8 cellular contexts compared by ENCODE assay signal in genomic region chr3:160885791-160886286, GRCh38.
DNase-seq lines count a peak whose midpoint lies in the region; ATAC-seq and TF ChIP-seq lines count a peak whose summit lies in the region.

No MANE protein-coding gene starts in this region.

- peaks cover 4% of the 10 kb centered on the region for H3K27me3 Mint-ChIP-seq in Caco-2 (ENCODE audit: insufficient read depth, unreplicated experiment)

- H3K36me3 Mint-ChIP-seq in Caco-2 (ENCODE audit: insufficient read depth, unreplicated experiment), result no peaks in the 10 kb centered on the region

- H3K27ac Mint-ChIP-seq in Caco-2 (ENCODE audit: unreplicated experiment), result no peak overlapping the region

- no peaks in the 10 kb centered on the region for H3K4me1 Mint-ChIP-seq in Caco-2 (ENCODE audit: low read depth, unreplicated experiment)

- H3K9me3 ChIP-seq in Caco-2 (no peaks in the 10 kb centered on the region), adrenal gland (replicated peaks in 1 of 3) (peaks cover 0 to 5% (median 0%) of the 10 kb centered on the region in 3 donors), left lung (peaks cover 0 to 3% of the 10 kb centered on the region in 2 donors)

- TF ChIP-seq CTCF in Caco-2 (IDR thresholded peaks at IDR 0.05; ENCODE audit: insufficient read depth in 1 of 2, low read depth in 1 of 2, low read length in 1 of 2, severe bottlenecking in 1 of 2, unreplicated experiment in 1 of 2), result no peak
- TF ChIP-seq CTCF in adrenal gland (IDR thresholded peaks at IDR 0.05), result no peak
- TF ChIP-seq CTCF in left lung (IDR thresholded peaks at IDR 0.05), result no peak

- no peaks in the 10 kb centered on the region for H3K9me3 Mint-ChIP-seq in Caco-2 (ENCODE audit: unreplicated experiment)

- intact Hi-C loops in Caco-2 (cut with micrococcal nuclease; ENCODE audit: unreplicated experiment), result no loop called here
- intact Hi-C loops in adrenal gland (cut with DNase I), result no loop called here
- intact Hi-C loops in left lung (cut with DNase I), result no loop called here

- H3K27me3 ChIP-seq in Caco-2 (replicated peaks; ENCODE audit: control insufficient read depth, insufficient read depth, low read length) (no peaks in the 10 kb centered on the region), adrenal gland (no peaks in the 10 kb centered on the region), left lung (no peaks in the 10 kb centered on the region)

- CTCF ChIA-PET in Caco-2 (lab: Charles Lee), result no interaction called here

- POLR2A ChIA-PET in Caco-2 (lab: Charles Lee), result no interaction called here

- H3K4me3 ChIP-seq in Caco-2 (ENCODE audit: low read depth, low read length), result no peak overlapping the region
- peak overlapping the region; percentile 7; the same call in 1 of the 2 replicates for H3K4me3 ChIP-seq in Jurkat, Clone E6-1 (ENCODE audit: low read length)
- no peak overlapping the region for H3K4me3 ChIP-seq in adrenal gland
- H3K4me3 ChIP-seq in left lung, result no peak overlapping the region

- H3K27ac ChIP-seq in adrenal gland (no peak overlapping the region), left lung (no peak overlapping the region)

- H3K4me1 ChIP-seq in Caco-2 (no peaks in the 10 kb centered on the region), adrenal gland (replicated peaks in 1 of 2) (no peaks in the 10 kb centered on the region), left lung (no peaks in the 10 kb centered on the region)

- BruUV-seq in Caco-2 (replicated peaks; lab: Mats Ljungman, UMichigan), result no TSS peak

- peak; percentile 41 for ATAC-seq in GM21529 (IDR thresholded peaks at IDR 0.05; ENCODE audit: unreplicated experiment)
- peak; percentile 57 for ATAC-seq in left lung

- no peak overlapping the region for H3K4me3 Mint-ChIP-seq in Caco-2 (ENCODE audit: unreplicated experiment)

- WGBS in adrenal gland, 4 donors, result 41 to 56% (median 47%) methylated on average over 5 of the region's 5 CpGs; no CpG with 5 or more reads in 1 of the 4 donors

- no peak for TF ChIP-seq POLR2A in adrenal gland (IDR thresholded peaks at IDR 0.05)

- no peaks in the 10 kb centered on the region for H3K36me3 ChIP-seq in Caco-2 (ENCODE audit: control insufficient read depth, insufficient read depth, low read length)
- no peaks in the 10 kb centered on the region for H3K36me3 ChIP-seq in adrenal gland (replicated peaks in 1 of 2)
- no peaks in the 10 kb centered on the region for H3K36me3 ChIP-seq in left lung

- DNase-seq in Caco-2 (peak; percentile 21 to 44), adrenal gland (peak; percentile 29 to 80 (median 55)), left lung (peak; percentile 58 to 65), GM03348 (ENCODE audit: low spot score) (no peak), DMS79 treated with DMSO at 0.1 percent for 48 hours (lab: John Stamatoyannopoulos, UW) (no peak), cortex of kidney (lab: John Stamatoyannopoulos, UW) (no peak)
- DNase-seq in Jurkat, Clone E6-1 (ENCODE audit: low read depth, low spot score), result peak; percentile 91

Comparison
In these comparisons a context has a peak if more than half of its experiments do, and no peak if none do; other contexts are left out.
1. DNase-seq: peak in Caco-2 (2 of 2), Jurkat, Clone E6-1 (single experiment), adrenal gland (7 of 7) and left lung (2 of 2); none in GM03348 (single experiment), DMS79 treated with DMSO at 0.1 percent for 48 hours (single experiment) and cortex of kidney (single experiment).